In the genomic region with DNA sequence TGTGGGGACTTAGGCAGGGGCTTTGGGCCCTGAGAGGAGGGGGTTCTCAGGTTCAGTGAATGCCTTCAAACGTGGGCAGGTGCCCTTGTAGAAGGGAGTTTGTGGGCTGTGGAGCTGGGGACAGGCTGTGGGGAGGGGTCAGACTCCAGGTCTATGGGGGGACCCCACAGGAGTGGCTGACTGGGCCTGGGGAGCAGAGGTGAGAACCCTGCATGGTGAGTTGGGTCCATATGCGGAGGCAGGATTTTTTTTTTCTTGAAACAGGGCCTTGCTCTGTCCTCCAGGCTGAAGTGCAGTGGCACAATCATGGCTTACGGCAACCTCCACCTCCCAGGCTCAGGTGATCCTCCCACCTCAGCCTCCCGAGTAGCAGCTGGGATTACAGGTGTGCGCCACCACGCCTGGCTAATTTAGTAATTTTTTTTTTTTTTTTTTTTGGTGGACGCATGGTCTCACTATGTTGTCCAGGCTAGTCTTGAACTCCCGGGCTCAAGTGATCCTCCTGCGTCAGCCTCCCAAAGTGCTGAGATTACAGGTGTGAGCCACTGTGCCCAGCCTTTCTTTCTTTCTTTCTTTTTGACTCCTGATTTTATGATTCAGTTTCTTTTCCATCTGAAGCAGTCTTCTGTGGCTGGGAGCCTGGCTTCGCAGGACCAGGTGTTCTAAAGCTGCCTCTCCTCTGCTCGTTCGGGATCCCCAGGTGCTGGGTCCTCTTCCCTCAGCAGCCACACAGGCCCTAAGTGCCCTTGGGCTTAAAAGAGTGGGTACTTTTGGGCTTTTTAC, we compare ENCODE assay signal across 11 cellular contexts. TPM values are rescaled to one million over a fixed set of nuclear protein-coding genes. Genes with fewer than 3 reads are reported as not detected.
A peak's percentile ranks its signal among the peaks of the same experiment; 100 is the strongest.
DNase-seq lines count a peak whose midpoint lies in the region; ATAC-seq and TF ChIP-seq lines count a peak whose summit lies in the region.
"Had no signal": no experiment of that assay in that cellular context is flagged by ENCODE, and none has a peak within 500 bp of the region (broad histone marks: within the 10 kb centered on the region; RNA-seq: fewer than 3 reads in every experiment).

No MANE protein-coding gene starts in this region.

- H3K9me3 Mint-ChIP-seq in Calu3 (ENCODE audit: low read depth, unreplicated experiment) (no peaks in the 10 kb centered on the region), mesothelial cell of epicardium (no peaks in the 10 kb centered on the region)
- no peaks in the 10 kb centered on the region for H3K9me3 Mint-ChIP-seq in activated naive CD4-positive, alpha-beta T cell treated with anti-CD3 and anti-CD28 coated beads, Interleukin-2, amount 50 U/mL, for 72 hours

- no peaks in the 10 kb centered on the region for H3K27me3 Mint-ChIP-seq in Calu3 (ENCODE audit: unreplicated experiment)
- peaks cover 5% of the 10 kb centered on the region for H3K27me3 Mint-ChIP-seq in mesothelial cell of epicardium (ENCODE audit: low read depth)

- H3K27ac Mint-ChIP-seq in Calu3 (ENCODE audit: unreplicated experiment) (peak overlapping the region; percentile 64), mesothelial cell of epicardium (no peak overlapping the region)
- peak overlapping the region; percentile 33 to 80 for H3K27ac Mint-ChIP-seq in activated naive CD4-positive, alpha-beta T cell treated with anti-CD3 and anti-CD28 coated beads, Interleukin-2, amount 50 U/mL, for 72 hours

- TF ChIP-seq CTCF in Calu3 (IDR thresholded peaks at IDR 0.05; ENCODE audit: unreplicated experiment): no peak
- TF ChIP-seq CTCF in mesothelial cell of epicardium (IDR thresholded peaks at IDR 0.05; ENCODE audit: unreplicated experiment): no peak

- peaks cover 34% of the 10 kb centered on the region for H3K36me3 Mint-ChIP-seq in Calu3 (ENCODE audit: insufficient read depth, unreplicated experiment)
- no peaks in the 10 kb centered on the region for H3K36me3 Mint-ChIP-seq in activated naive CD4-positive, alpha-beta T cell treated with anti-CD3 and anti-CD28 coated beads, Interleukin-2, amount 50 U/mL, for 72 hours
- no peaks in the 10 kb centered on the region for H3K36me3 Mint-ChIP-seq in mesothelial cell of epicardium

- H3K4me3 ChIP-seq in ACC112 (ENCODE audit: low read depth, low read length): peak overlapping the region; percentile 85

- H3K27ac ChIP-seq in ACC112 (ENCODE audit: low read depth, low read length): no peak overlapping the region
- H3K27ac ChIP-seq: body of pancreas had no signal

- peaks cover 14% of the 10 kb centered on the region for H3K79me2 ChIP-seq in ACC112 (ENCODE audit: control insufficient read depth, insufficient read depth, low read length, unreplicated experiment)

- intact Hi-C loops in Calu3 (cut with micrococcal nuclease; ENCODE audit: unreplicated experiment): no loop called here

- DNase-seq in Calu3: no peak
- DNase-seq in activated naive CD4-positive, alpha-beta T cell treated with anti-CD3 and anti-CD28 coated beads, Interleukin-2, amount 50 U/mL, for 72 hours (ENCODE audit: low spot score in 2 of 2): no peak
- no peak for DNase-seq in mesothelial cell of epicardium (ENCODE audit: low spot score in 2 of 2, unreplicated experiment in 2 of 2)
- DNase-seq in OCI-M2 (lab: John Stamatoyannopoulos, UW; ENCODE audit: unreplicated experiment): no peak
- DNase-seq in NCI-H128 (lab: John Stamatoyannopoulos, UW; ENCODE audit: unreplicated experiment): no peak
- DNase-seq in SK-N-DZ (ENCODE audit: low spot score): no peak
- DNase-seq: activated CD4-positive, alpha-beta T cell treated with anti-CD3 and anti-CD28 coated beads for 4 hours; NCI-H187 treated with DMSO at 0.1 percent for 48 hours had no signal

- no peaks in the 10 kb centered on the region for H3K27me3 ChIP-seq in ACC112 (ENCODE audit: insufficient read depth, low read length)
- H3K27me3 ChIP-seq: body of pancreas had no signal

- no peaks in the 10 kb centered on the region for H3K36me3 ChIP-seq in ACC112 (ENCODE audit: insufficient read depth, low read length)

- no peak overlapping the region for H2AFZ ChIP-seq in ACC112 (ENCODE audit: low read length, unreplicated experiment)

- peaks cover 27% of the 10 kb centered on the region for H3K4me1 ChIP-seq in ACC112 (ENCODE audit: control insufficient read depth, insufficient read depth, low read length, unreplicated experiment)

- no TSS peak for BruUV-seq in Calu3 (replicated peaks; lab: Mats Ljungman, UMichigan)

- ATAC-seq in activated naive CD4-positive, alpha-beta T cell treated with anti-CD3 and anti-CD28 coated beads, Interleukin-2, amount 50 U/mL, for 72 hours: no peak
- no peak for ATAC-seq in HG03571 (IDR thresholded peaks at IDR 0.05; ENCODE audit: unreplicated experiment)

- CTCF ChIA-PET in Calu3 (lab: Charles Lee): interaction anchor here (0.7 kb wide), 1 partner anchor 12 kb away, joined by 3 read pairs; no protein-coding TSS in a partner anchor

- H3K4me1 Mint-ChIP-seq in Calu3 (ENCODE audit: low read depth, unreplicated experiment): peaks cover 45% of the 10 kb centered on the region
- peaks cover 11% of the 10 kb centered on the region for H3K4me1 Mint-ChIP-seq in mesothelial cell of epicardium

- H3K4me3 Mint-ChIP-seq in Calu3 (ENCODE audit: low read depth, unreplicated experiment): peak overlapping the region; percentile 89
- peak overlapping the region; percentile 80 for H3K4me3 Mint-ChIP-seq in mesothelial cell of epicardium

RNA-seq across cellular contexts. Expression of gene ADCY7, which starts 19.0 kb away (rescaled TPM):
- total RNA-seq in Calu3 (2022): 67.7 and 71.4 TPM in 2 replicates
- 100 to 1,000 TPM in 1 of 2 donors, 10 to 100 TPM in 1; 78.5 to 104 TPM for total RNA-seq in activated naive CD4-positive, alpha-beta T cell treated with anti-CD3 and anti-CD28 coated beads, Interleukin-2, amount 50 U/mL, for 72 hours
- total RNA-seq in mesothelial cell of epicardium: 23.5 to 25.7 TPM (median 24.8 TPM) in 3 replicates
- 17.1 and 38.6 TPM in 2 replicates for polyA plus RNA-seq in SK-N-DZ (2014; cell fraction: cytosol; rRNA removed)
- 68.1 and 81.4 TPM in 2 replicates for polyA plus RNA-seq in SK-N-DZ (2014; cell fraction: nucleus; rRNA removed)
